10 cellular contexts compared by ENCODE assay signal in genomic region chr15:84929795-84930371, GRCh38. TPM values are rescaled to one million over a fixed set of nuclear protein-coding genes. Genes with fewer than 3 reads are reported as not detected.
DNase-seq lines count a peak whose midpoint lies in the region; ATAC-seq, FAIRE-seq and TF ChIP-seq lines count a peak whose summit lies in the region.
"Had no signal": no experiment of that assay in that cellular context is flagged by ENCODE, and none has a peak within 500 bp of the region (broad histone marks: within the 10 kb centered on the region; RNA-seq: fewer than 3 reads in every experiment).

No MANE protein-coding gene starts in this region.

- H3K4me3 ChIP-seq in BE2C (ENCODE audit: low read depth, low read length) (no peak overlapping the region), astrocyte of the cerebellum (ENCODE audit: low read depth, low read length) (no peak overlapping the region), HepG2 (replicated peaks in 1 of 3; ENCODE audit: insufficient read depth in 1 of 3, low read depth in 2 of 3, low read length in 3 of 3) (no peak overlapping the region)

- H3K79me2 ChIP-seq in HepG2 (ENCODE audit: insufficient read depth, low read length) = no peaks in the 10 kb centered on the region

- TF ChIP-seq POLR2A in HepG2 (IDR thresholded peaks at IDR 0.05; ENCODE audit: insufficient read depth in 1 of 2, low read depth in 2 of 2, low read length in 2 of 2) = no peak

- H3K4me1 ChIP-seq in BE2C (no peaks in the 10 kb centered on the region), HepG2 (ENCODE audit: insufficient read depth, low read length) (peaks cover 34% of the 10 kb centered on the region)

- TF ChIP-seq EP300 in HepG2 (IDR thresholded peaks at IDR 0.05; ENCODE audit: low read depth in 2 of 2, low read length in 2 of 2) (peak in 1 of 2 experiments; percentile 66; a peak in 2 of 4 replicates), HepG2 (CRISPR knock-in tag; IDR thresholded peaks at IDR 0.05; ENCODE audit: borderline replicate concordance) (peak; percentile 62; the same call in 1 of the 2 replicates)

- BruUV-seq in HepG2 (replicated peaks; lab: Mats Ljungman, UMichigan) = no TSS peak

- H3K4me2 ChIP-seq in HepG2 (ENCODE audit: low read depth, low read length) = no peak overlapping the region; the same call in 1 of the 2 replicates

- H3K27ac ChIP-seq in HepG2 (ENCODE audit: extremely low read length, insufficient read depth, low read length) = peak overlapping the region; percentile 29

- TF ChIP-seq RAD21 in HepG2 (CRISPR knock-in tag; IDR thresholded peaks at IDR 0.05) = no peak

- H3K9me3 ChIP-seq in BE2C (no peaks in the 10 kb centered on the region), HepG2 (ENCODE audit: low read length) (no peaks in the 10 kb centered on the region)

- ATAC-seq in HepG2 (peak; percentile 88), HG02973 (IDR thresholded peaks at IDR 0.05; ENCODE audit: unreplicated experiment) (no peak), GM18867 (IDR thresholded peaks at IDR 0.05; ENCODE audit: unreplicated experiment) (no peak)

- no peak for TF ChIP-seq CTCF in BE2C (IDR thresholded peaks at IDR 0.05; ENCODE audit: low read depth, low read length)
- TF ChIP-seq CTCF in astrocyte of the cerebellum (IDR thresholded peaks at IDR 0.05; ENCODE audit: low read depth, low read length, missing control alignments) = no peak
- TF ChIP-seq CTCF in HepG2 (CRISPR knock-in tag; IDR thresholded peaks at IDR 0.05) = no peak
- no peak for TF ChIP-seq CTCF in GM20000 (IDR thresholded peaks at IDR 0.05; ENCODE audit: extremely low read depth, missing control alignments)

- no peaks in the 10 kb centered on the region for H3K36me3 ChIP-seq in BE2C
- H3K36me3 ChIP-seq in HepG2 (replicated peaks in 1 of 2; ENCODE audit: control insufficient read depth in 1 of 2, insufficient read depth in 2 of 2, low read length in 2 of 2) = no peaks in the 10 kb centered on the region

- POLR2A ChIA-PET in HepG2 (lab: Yijun Ruan, JAX) = no interaction called here

- FAIRE-seq in HTR-8/SVneo (lab: Jason Lieb, UNC) (peak; percentile 31), HepG2 (lab: Jason Lieb, UNC) (peak; percentile 66)
- FAIRE-seq: G401.6 had no signal

- 42% methylated on average over 3 of the region's 3 CpGs for WGBS in HepG2 (ENCODE audit: low lambda C conversion rate)

- intact Hi-C loops in HepG2 (cut with micrococcal nuclease; ENCODE audit: unreplicated experiment) = loop anchor here (2.0 to 5.0 kb wide), 3 partner anchors 45 to 343 kb away; partner anchors contain the start of genes NMB and SLC28A1

- no peak overlapping the region for H2AFZ ChIP-seq in HepG2 (ENCODE audit: low read length)

- CTCF ChIA-PET in HepG2 (lab: Yijun Ruan, JAX; ENCODE audit: low intra/inter-chr PET ratio, low total read pairs) = no interaction called here

- no peak overlapping the region for H3K9ac ChIP-seq in HepG2 (ENCODE audit: insufficient read depth, low read depth, low read length)

- in situ Hi-C loops in astrocyte of the cerebellum (cut with HindIII; ENCODE audit: low sequenced_read_pairs) = no loop called here
- in situ Hi-C loops in HepG2 (cut with HindIII; ENCODE audit: extremely low pct_ligation_motif_present, low pct_unique_long_range_greater_than_20kb) = loop anchor here (5.0 to 10.0 kb wide), 3 partner anchors 103 to 335 kb away; partner anchors contain the start of genes NMB and WDR73

- H4K20me1 ChIP-seq in HepG2 (ENCODE audit: insufficient read depth, low read length) = no peaks in the 10 kb centered on the region

- DNase-seq in BE2C (peak; percentile 61), HTR-8/SVneo (ENCODE audit: insufficient read length, low spot score) (peak; percentile 67), astrocyte of the cerebellum (ENCODE audit: low read depth) (peak; percentile 38), HepG2 (ENCODE audit: low spot score) (peak; percentile 90), GM20000 (ENCODE audit: low spot score) (no peak)
- DNase-seq in stimulated activated naive CD4-positive, alpha-beta T cell (lab: John Stamatoyannopoulos, UW) = no peak

- H3K27me3 ChIP-seq in BE2C (no peaks in the 10 kb centered on the region), HepG2 (ENCODE audit: control insufficient read depth in 1 of 2, insufficient read depth in 2 of 2, low read length in 2 of 2) (no peaks in the 10 kb centered on the region)

TF ChIP-seq in HepG2, 621 proteins besides CTCF, POLR2A, EP300 and RAD21 (continues in another document):
- TF ChIP-seq ETV5 (CRISPR knock-in tag; IDR thresholded peaks at IDR 0.05; ENCODE audit: borderline replicate concordance) (peak; percentile 32; the same call in 1 of the 2 replicates), CBX5 (CRISPR knock-in tag; IDR thresholded peaks at IDR 0.05; ENCODE audit: borderline replicate concordance) (peak; percentile 63; the same call in 1 of the 2 replicates), HDAC2 (CRISPR knock-in tag; IDR thresholded peaks at IDR 0.05) (peak; percentile 69), IKZF5 (CRISPR knock-in tag; IDR thresholded peaks at IDR 0.05) (peak; percentile 59), GPBP1L1 (CRISPR knock-in tag; IDR thresholded peaks at IDR 0.05) (no peak)

RNA-seq across cellular contexts. Expression of gene SLC28A1, which starts 45.4 kb away (rescaled TPM):
- polyA plus RNA-seq in BE2C (2012; ENCODE audit: insufficient read depth, insufficient read length, low read depth) = not detected
- total RNA-seq in HepG2 (2016; rRNA removed; fragmentation: Illumina TruSeq; extraction: Trizol) = 0.31 and 0.39 TPM in 2 replicates
- total RNA-seq in HepG2 (2016; cell fraction: cytosol; rRNA removed; fragmentation: Illumina TruSeq; extraction: Trizol; ENCODE audit: low read depth) = not detected in 2 replicates
- 0.21 and 0.43 TPM in 2 replicates for total RNA-seq in HepG2 (2016; cell fraction: insoluble cytoplasmic fraction; rRNA removed; fragmentation: Illumina TruSeq; extraction: Trizol)
- 0.14 and 0.15 TPM in 2 replicates for total RNA-seq in HepG2 (2016; cell fraction: membrane; rRNA removed; fragmentation: Illumina TruSeq; extraction: Trizol)
- 0.28 and 0.59 TPM in 2 replicates for total RNA-seq in HepG2 (2016; cell fraction: nucleus; rRNA removed; fragmentation: Illumina TruSeq; extraction: Trizol)
- 5.8 and 8.6 TPM in 2 replicates for polyA plus RNA-seq in HepG2 (2011; rRNA removed)
- polyA plus RNA-seq in HepG2 (2011; cell fraction: cytosol; rRNA removed) = 3.5 and 4.1 TPM in 2 replicates
- 15.9 and 18.6 TPM in 2 replicates for polyA plus RNA-seq in HepG2 (2011; cell fraction: nucleus; rRNA removed)
- polyA plus RNA-seq in HepG2 (2012) = 4.6 and 13.0 TPM in 2 replicates
- 0.06 TPM in 1 of 2 replicates, not detected in the other for polyA plus RNA-seq in HepG2 (2016; cell fraction: cytosol; fragmentation: Illumina TruSeq; extraction: Trizol; ENCODE audit: low read depth)
- 0.19 and 0.36 TPM in 2 replicates for polyA plus RNA-seq in HepG2 (2016; cell fraction: insoluble cytoplasmic fraction; fragmentation: Illumina TruSeq; extraction: Trizol; ENCODE audit: low read depth)
- polyA plus RNA-seq in HepG2 (2016; cell fraction: membrane; fragmentation: Illumina TruSeq; extraction: Trizol; ENCODE audit: low read depth) = 0.09 and 0.14 TPM in 2 replicates
- 0.67 and 1.0 TPM in 2 replicates for polyA plus RNA-seq in HepG2 (2016; cell fraction: nucleus; fragmentation: Illumina TruSeq; extraction: Trizol; ENCODE audit: insufficient read depth, low read depth)
- 15.2 TPM in 1 of 2 replicates, not detected in the other for polyA minus RNA-seq in HepG2 (2011; rRNA and poly(A)+ RNA removed; ENCODE audit: low replicate concordance)
- 2.1 and 2.8 TPM in 2 replicates for polyA minus RNA-seq in HepG2 (2011; cell fraction: cytosol; rRNA and poly(A)+ RNA removed)
- 8.0 and 10.1 TPM in 2 replicates for polyA minus RNA-seq in HepG2 (2011; cell fraction: nucleus; rRNA and poly(A)+ RNA removed)
- total RNA-seq: pulmonary artery endothelial cell had no signal

RNA-seq across cellular contexts. Expression of gene PDE8A, which starts 51.8 kb away (rescaled TPM):
- polyA plus RNA-seq in BE2C (2012; ENCODE audit: insufficient read depth, insufficient read length, low read depth) = 4.1 TPM
- 24.2 and 26.3 TPM in 2 replicates for total RNA-seq in HepG2 (2016; rRNA removed; fragmentation: Illumina TruSeq; extraction: Trizol)
- 46.8 and 50.2 TPM in 2 replicates for total RNA-seq in HepG2 (2016; cell fraction: cytosol; rRNA removed; fragmentation: Illumina TruSeq; extraction: Trizol; ENCODE audit: low read depth)
- total RNA-seq in HepG2 (2016; cell fraction: insoluble cytoplasmic fraction; rRNA removed; fragmentation: Illumina TruSeq; extraction: Trizol) = 22.6 and 26.8 TPM in 2 replicates
- 33.9 and 39.4 TPM in 2 replicates for total RNA-seq in HepG2 (2016; cell fraction: membrane; rRNA removed; fragmentation: Illumina TruSeq; extraction: Trizol)
- 46.0 and 49.4 TPM in 2 replicates for total RNA-seq in HepG2 (2016; cell fraction: nucleus; rRNA removed; fragmentation: Illumina TruSeq; extraction: Trizol)
- polyA plus RNA-seq in HepG2 (2011; rRNA removed) = 41.2 and 48.5 TPM in 2 replicates
- 18.2 and 27.4 TPM in 2 replicates for polyA plus RNA-seq in HepG2 (2011; cell fraction: cytosol; rRNA removed)
- polyA plus RNA-seq in HepG2 (2011; cell fraction: nucleus; rRNA removed) = 67.4 and 75.3 TPM in 2 replicates
- 25.2 and 25.7 TPM in 2 replicates for polyA plus RNA-seq in HepG2 (2012)
- 4.8 and 5.1 TPM in 2 replicates for polyA plus RNA-seq in HepG2 (2016; cell fraction: cytosol; fragmentation: Illumina TruSeq; extraction: Trizol; ENCODE audit: low read depth)
- 22.3 and 24.1 TPM in 2 replicates for polyA plus RNA-seq in HepG2 (2016; cell fraction: insoluble cytoplasmic fraction; fragmentation: Illumina TruSeq; extraction: Trizol; ENCODE audit: low read depth)
- 14.2 and 15.0 TPM in 2 replicates for polyA plus RNA-seq in HepG2 (2016; cell fraction: membrane; fragmentation: Illumina TruSeq; extraction: Trizol; ENCODE audit: low read depth)
- polyA plus RNA-seq in HepG2 (2016; cell fraction: nucleus; fragmentation: Illumina TruSeq; extraction: Trizol; ENCODE audit: insufficient read depth, low read depth) = 82.8 and 84.3 TPM in 2 replicates
- polyA minus RNA-seq in HepG2 (2011; rRNA and poly(A)+ RNA removed; ENCODE audit: low replicate concordance) = 27.2 and 64.4 TPM in 2 replicates
- 24.8 and 25.2 TPM in 2 replicates for polyA minus RNA-seq in HepG2 (2011; cell fraction: cytosol; rRNA and poly(A)+ RNA removed)
- polyA minus RNA-seq in HepG2 (2011; cell fraction: nucleus; rRNA and poly(A)+ RNA removed) = 124 and 137 TPM in 2 replicates

Comparison
In these comparisons a context has a peak if more than half of its experiments do, and no peak if none do; other contexts are left out.
1. DNase-seq: peak in BE2C (single experiment), HTR-8/SVneo (single experiment), astrocyte of the cerebellum (single experiment) and HepG2 (single experiment); none in stimulated activated naive CD4-positive, alpha-beta T cell (0 of 6) and GM20000 (single experiment).